ENCODE assay signal across 2 cellular contexts in the genomic region with DNA sequence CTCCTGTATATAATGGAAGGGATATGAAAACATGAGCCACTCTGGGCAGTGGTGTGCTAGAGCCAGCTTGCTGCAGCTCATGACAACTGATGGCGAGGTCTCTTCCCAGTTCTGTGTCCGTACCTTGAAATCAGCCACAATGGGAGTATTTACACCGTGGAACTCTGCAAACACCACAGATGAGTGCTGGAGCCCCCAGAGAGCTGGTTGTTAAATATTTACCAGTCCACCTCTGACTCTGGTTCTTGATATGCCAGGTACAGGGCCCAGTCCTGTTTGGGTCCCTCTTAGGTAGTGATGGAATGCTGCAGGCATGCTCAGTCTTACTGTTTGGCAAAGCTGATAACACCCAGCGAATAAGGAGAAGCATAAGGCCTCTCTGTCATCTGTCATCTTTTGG.
TF ChIP-seq lines count a peak whose summit lies in the region.

No MANE protein-coding gene starts in this region.

TF ChIP-seq in A549, 52 proteins besides CTCF, POLR2A, EP300 and RAD21 (continued from another document):
- TF ChIP-seq TFCP2L1 (CRISPR knock-in tag; IDR thresholded peaks at IDR 0.05) (no peak), MYC (IDR thresholded peaks at IDR 0.05; ENCODE audit: borderline replicate concordance, low read length) (no peak), EHF (CRISPR knock-in tag; IDR thresholded peaks at IDR 0.05) (no peak), ZNF302 (CRISPR knock-in tag; IDR thresholded peaks at IDR 0.05) (no peak), FOXS1 (CRISPR knock-in tag; IDR thresholded peaks at IDR 0.05) (no peak), JUN (IDR thresholded peaks at IDR 0.05) (no peak)
- TF ChIP-seq, protein P1, sequence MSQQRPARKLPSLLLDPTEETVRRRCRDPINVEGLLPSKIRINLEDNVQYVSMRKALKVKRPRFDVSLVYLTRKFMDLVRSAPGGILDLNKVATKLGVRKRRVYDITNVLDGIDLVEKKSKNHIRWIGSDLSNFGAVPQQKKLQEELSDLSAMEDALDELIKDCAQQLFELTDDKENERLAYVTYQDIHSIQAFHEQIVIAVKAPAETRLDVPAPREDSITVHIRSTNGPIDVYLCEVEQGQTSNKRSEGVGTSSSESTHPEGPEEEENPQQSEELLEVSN (IDR thresholded peaks at IDR 0.05; ENCODE audit: borderline replicate concordance, low read depth) = no peak
- TF ChIP-seq, protein P2, sequence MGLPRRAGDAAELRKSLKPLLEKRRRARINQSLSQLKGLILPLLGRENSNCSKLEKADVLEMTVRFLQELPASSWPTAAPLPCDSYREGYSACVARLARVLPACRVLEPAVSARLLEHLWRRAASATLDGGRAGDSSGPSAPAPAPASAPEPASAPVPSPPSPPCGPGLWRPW (IDR thresholded peaks at IDR 0.05) = no peak
- TF ChIP-seq, protein P3, sequence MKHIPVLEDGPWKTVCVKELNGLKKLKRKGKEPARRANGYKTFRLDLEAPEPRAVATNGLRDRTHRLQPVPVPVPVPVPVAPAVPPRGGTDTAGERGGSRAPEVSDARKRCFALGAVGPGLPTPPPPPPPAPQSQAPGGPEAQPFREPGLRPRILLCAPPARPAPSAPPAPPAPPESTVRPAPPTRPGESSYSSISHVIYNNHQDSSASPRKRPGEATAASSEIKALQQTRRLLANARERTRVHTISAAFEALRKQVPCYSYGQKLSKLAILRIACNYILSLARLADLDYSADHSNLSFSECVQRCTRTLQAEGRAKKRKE (CRISPR knock-in tag; IDR thresholded peaks at IDR 0.05; ENCODE audit: low read depth) = no peak

TF ChIP-seq in HCT116, 20 proteins besides CTCF, POLR2A, EP300 and RAD21 (continued from another document):
- TF ChIP-seq, protein P4, sequence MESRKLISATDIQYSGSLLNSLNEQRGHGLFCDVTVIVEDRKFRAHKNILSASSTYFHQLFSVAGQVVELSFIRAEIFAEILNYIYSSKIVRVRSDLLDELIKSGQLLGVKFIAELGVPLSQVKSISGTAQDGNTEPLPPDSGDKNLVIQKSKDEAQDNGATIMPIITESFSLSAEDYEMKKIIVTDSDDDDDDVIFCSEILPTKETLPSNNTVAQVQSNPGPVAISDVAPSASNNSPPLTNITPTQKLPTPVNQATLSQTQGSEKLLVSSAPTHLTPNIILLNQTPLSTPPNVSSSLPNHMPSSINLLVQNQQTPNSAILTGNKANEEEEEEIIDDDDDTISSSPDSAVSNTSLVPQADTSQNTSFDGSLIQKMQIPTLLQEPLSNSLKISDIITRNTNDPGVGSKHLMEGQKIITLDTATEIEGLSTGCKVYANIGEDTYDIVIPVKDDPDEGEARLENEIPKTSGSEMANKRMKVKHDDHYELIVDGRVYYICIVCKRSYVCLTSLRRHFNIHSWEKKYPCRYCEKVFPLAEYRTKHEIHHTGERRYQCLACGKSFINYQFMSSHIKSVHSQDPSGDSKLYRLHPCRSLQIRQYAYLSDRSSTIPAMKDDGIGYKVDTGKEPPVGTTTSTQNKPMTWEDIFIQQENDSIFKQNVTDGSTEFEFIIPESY (IDR thresholded peaks at IDR 0.05; ENCODE audit: extremely low read depth, insufficient replicate concordance, low read length) = no peak
